ENCODE assay signal across 18 cellular contexts in the genomic region with DNA sequence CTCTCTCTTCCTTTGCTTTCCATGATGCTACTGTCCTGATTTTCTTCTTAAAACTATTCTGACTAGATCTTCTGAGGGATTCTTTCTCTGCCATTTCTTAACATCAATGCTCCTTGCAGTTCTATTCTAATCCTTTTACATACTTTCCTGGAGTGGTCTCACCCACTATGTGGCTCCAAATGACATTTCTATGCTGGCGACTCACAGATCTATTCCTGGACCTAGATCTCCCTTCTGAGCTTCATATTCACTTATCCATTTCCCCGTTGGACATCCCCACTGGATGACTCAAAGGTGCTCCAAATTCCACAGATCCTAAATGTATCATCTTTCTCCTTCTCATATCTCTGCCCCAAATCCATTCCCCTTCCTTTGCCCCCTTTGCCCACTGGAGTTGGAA. TPM values are rescaled to one million over a fixed set of nuclear protein-coding genes. Genes with fewer than 3 reads are reported as not detected.
DNase-seq lines count a peak whose midpoint lies in the region; ATAC-seq and TF ChIP-seq lines count a peak whose summit lies in the region.
"Had no signal": no experiment of that assay in that cellular context is flagged by ENCODE, and none has a peak within 500 bp of the region (broad histone marks: within the 10 kb centered on the region; RNA-seq: fewer than 3 reads in every experiment).

No MANE protein-coding gene starts in this region.

- no peak for DNase-seq in activated naive CD4-positive, alpha-beta T cell (lab: John Stamatoyannopoulos, UW)
- DNase-seq in T-helper 17 cell = no peak
- peak; percentile 64 to 72 for DNase-seq in foreskin fibroblast
- no peak for DNase-seq in stimulated activated effector memory CD8-positive, alpha-beta T cell treated with anti-CD3 and anti-CD28 coated beads, Interleukin-12 subunit alpha, Interleukin-12 subunit beta, amount 100 ng/mL, for 72 hours (ENCODE audit: low spot score in 2 of 2)
- no peak for DNase-seq in neuronal stem cell (ENCODE audit: low spot score)
- no peak for DNase-seq in cerebellar cortex (ENCODE audit: low spot score)
- DNase-seq: ACHN, activated T-cell treated with anti-CD3 and anti-CD28 coated beads for 4 hours, amygdala, dorsolateral prefrontal cortex, mammary epithelial cell, NCI-H1105 treated with DMSO at 0.1 percent for 48 hours, NCI-H446 treated with DMSO at 0.1 percent for 48 hours, substantia nigra had no signal

- H2AK5ac ChIP-seq in neuronal stem cell (ENCODE audit: low read depth, low read length) = no peak overlapping the region

- peaks cover 8 to 38% of the 10 kb centered on the region in 2 donors for H3K36me3 ChIP-seq in neuronal stem cell (replicated peaks in 1 of 2; ENCODE audit: control insufficient read depth in 2 of 2, insufficient read depth in 2 of 2, low read length in 2 of 2)

- H3K79me1 ChIP-seq in neuronal stem cell (ENCODE audit: low read depth, low read length) = no peaks in the 10 kb centered on the region

- no peak overlapping the region for H3K18ac ChIP-seq in neuronal stem cell (ENCODE audit: low read length)

- TF ChIP-seq CTCF in foreskin fibroblast (IDR thresholded peaks at IDR 0.05; ENCODE audit: low read depth, low read length) = no peak

- ATAC-seq in T-helper 17 cell (no peak), HG03196 (IDR thresholded peaks at IDR 0.05; ENCODE audit: unreplicated experiment) (no peak)
- no peak for ATAC-seq in stimulated activated effector memory CD8-positive, alpha-beta T cell treated with anti-CD3 and anti-CD28 coated beads, Interleukin-12 subunit alpha, Interleukin-12 subunit beta, amount 100 ng/mL, for 72 hours
- ATAC-seq: activated CD4-positive, CD25-positive, alpha-beta regulatory T cell treated with anti-CD3 and anti-CD28 coated beads, Interleukin-2, amount 50 U/mL, for 24 hours; GM23338 had no signal

- H3K9ac ChIP-seq in neuronal stem cell (ENCODE audit: low read depth, low read length, poor library complexity) = no peak overlapping the region

- H3K27me3 Mint-ChIP-seq in activated naive CD4-positive, alpha-beta T cell treated with anti-CD3 and anti-CD28 coated beads, Interleukin-2, amount 50 U/mL, for 24 hours = no peaks in the 10 kb centered on the region
- no peaks in the 10 kb centered on the region for H3K27me3 Mint-ChIP-seq in T-helper 17 cell

- WGBS in neuronal stem cell (ENCODE audit: extremely low coverage in 2 of 2, insufficient read length in 2 of 2, insufficient replicate concordance in 1 of 2), 2 donors = no CpG with 5 or more reads among the region's 2 CpGs

- H3K27me3 ChIP-seq in neuronal stem cell (ENCODE audit: control insufficient read depth in 3 of 3, insufficient read depth in 3 of 3, low read depth in 1 of 3, low read length in 3 of 3) = no peaks in the 10 kb centered on the region
- H3K27me3 ChIP-seq: dorsolateral prefrontal cortex had no signal

- H2AFZ ChIP-seq in neuronal stem cell (ENCODE audit: low read length) = no peak overlapping the region
- H2AFZ ChIP-seq: GM23338 had no signal

- no peak overlapping the region for H2BK15ac ChIP-seq in neuronal stem cell (ENCODE audit: low read length)

- no peak overlapping the region for H3K4me3 Mint-ChIP-seq in activated naive CD4-positive, alpha-beta T cell treated with anti-CD3 and anti-CD28 coated beads, Interleukin-2, amount 50 U/mL, for 24 hours
- no peak overlapping the region for H3K4me3 Mint-ChIP-seq in T-helper 17 cell
- H3K4me3 Mint-ChIP-seq in stimulated activated effector memory CD8-positive, alpha-beta T cell treated with anti-CD3 and anti-CD28 coated beads, Interleukin-12 subunit alpha, Interleukin-12 subunit beta, amount 100 ng/mL, for 72 hours = no peak overlapping the region
- H3K4me3 Mint-ChIP-seq: GM23338 had no signal

- H3K4ac ChIP-seq in neuronal stem cell (ENCODE audit: low read length) = no peak overlapping the region

- H3K9me3 ChIP-seq in T-helper 17 cell (ENCODE audit: control insufficient read depth, low read length, poor library complexity, severe bottlenecking) (no peaks in the 10 kb centered on the region), neuronal stem cell (replicated peaks in 1 of 2; ENCODE audit: control insufficient read depth in 2 of 2, insufficient read depth in 1 of 2, low read depth in 1 of 2, low read length in 2 of 2) (no peaks in the 10 kb centered on the region)

- H2BK120ac ChIP-seq in neuronal stem cell (ENCODE audit: low read depth, low read length) = no peak overlapping the region

- peak overlapping the region; percentile 10 for H3K27ac Mint-ChIP-seq in activated naive CD4-positive, alpha-beta T cell treated with anti-CD3 and anti-CD28 coated beads, Interleukin-2, amount 50 U/mL, for 24 hours
- H3K27ac Mint-ChIP-seq in T-helper 17 cell = peak overlapping the region; percentile 97
- H3K27ac Mint-ChIP-seq in stimulated activated effector memory CD8-positive, alpha-beta T cell treated with anti-CD3 and anti-CD28 coated beads, Interleukin-12 subunit alpha, Interleukin-12 subunit beta, amount 100 ng/mL, for 72 hours = peak overlapping the region; percentile 24
- H3K27ac Mint-ChIP-seq: GM23338 had no signal

- H3K36me3 Mint-ChIP-seq in activated naive CD4-positive, alpha-beta T cell treated with anti-CD3 and anti-CD28 coated beads, Interleukin-2, amount 50 U/mL, for 24 hours = peaks cover 20% of the 10 kb centered on the region
- peaks cover 8% of the 10 kb centered on the region for H3K36me3 Mint-ChIP-seq in T-helper 17 cell (ENCODE audit: low read depth)
- peaks cover 64% of the 10 kb centered on the region for H3K36me3 Mint-ChIP-seq in stimulated activated effector memory CD8-positive, alpha-beta T cell treated with anti-CD3 and anti-CD28 coated beads, Interleukin-12 subunit alpha, Interleukin-12 subunit beta, amount 100 ng/mL, for 72 hours

- peaks cover 67% of the 10 kb centered on the region for H3K4me1 Mint-ChIP-seq in activated naive CD4-positive, alpha-beta T cell treated with anti-CD3 and anti-CD28 coated beads, Interleukin-2, amount 50 U/mL, for 24 hours
- peaks cover 63% of the 10 kb centered on the region for H3K4me1 Mint-ChIP-seq in T-helper 17 cell
- H3K4me1 Mint-ChIP-seq in stimulated activated effector memory CD8-positive, alpha-beta T cell treated with anti-CD3 and anti-CD28 coated beads, Interleukin-12 subunit alpha, Interleukin-12 subunit beta, amount 100 ng/mL, for 72 hours = peaks cover 61% of the 10 kb centered on the region

- H3K4me3 ChIP-seq in foreskin fibroblast (ENCODE audit: low read depth in 1 of 2, low read length in 2 of 2) (no peak overlapping the region), neuronal stem cell (ENCODE audit: low read length in 2 of 2) (no peak overlapping the region)
- H3K4me3 ChIP-seq: dorsolateral prefrontal cortex, GM23338 had no signal

- H3K27ac ChIP-seq in neuronal stem cell (replicated peaks; ENCODE audit: low read length) = no peak overlapping the region
- H3K27ac ChIP-seq: dorsolateral prefrontal cortex had no signal

- H2BK12ac ChIP-seq in neuronal stem cell (ENCODE audit: low read length) = no peak overlapping the region

- H2BK5ac ChIP-seq in neuronal stem cell (ENCODE audit: low read length) = no peak overlapping the region

- no peaks in the 10 kb centered on the region for H3K4me1 ChIP-seq in neuronal stem cell (ENCODE audit: control insufficient read depth in 2 of 2, insufficient read depth in 1 of 2, low read depth in 1 of 2, low read length in 2 of 2)

- no peaks in the 10 kb centered on the region for H3K9me3 Mint-ChIP-seq in activated naive CD4-positive, alpha-beta T cell treated with anti-CD3 and anti-CD28 coated beads, Interleukin-2, amount 50 U/mL, for 24 hours
- H3K9me3 Mint-ChIP-seq in stimulated activated effector memory CD8-positive, alpha-beta T cell treated with anti-CD3 and anti-CD28 coated beads, Interleukin-12 subunit alpha, Interleukin-12 subunit beta, amount 100 ng/mL, for 72 hours = no peaks in the 10 kb centered on the region
- H3K9me3 Mint-ChIP-seq: GM23338 had no signal

- H4K91ac ChIP-seq in neuronal stem cell (ENCODE audit: low read depth, low read length, poor library complexity) = no peak overlapping the region

- no peak overlapping the region for H4K8ac ChIP-seq in neuronal stem cell (ENCODE audit: low read depth, low read length)

- no peak overlapping the region for H3K23ac ChIP-seq in neuronal stem cell (ENCODE audit: low read depth, low read length, poor library complexity)

- no peak overlapping the region for H3K14ac ChIP-seq in neuronal stem cell (ENCODE audit: low read length)

- no peak overlapping the region for H3K4me2 ChIP-seq in neuronal stem cell (ENCODE audit: insufficient read depth, low read length, poor library complexity, severe bottlenecking)
- H3K4me2 ChIP-seq: GM23338 had no signal

RNA-seq across cellular contexts. Expression of gene TEP1, which starts 4.1 kb away (rescaled TPM):
- total RNA-seq in T-helper 17 cell = 10 to 100 TPM; 36.9 to 43.9 TPM
- polyA plus RNA-seq in neuronal stem cell (2013, experiment 1 of 2) = 4.0 TPM
- 4.6 TPM for polyA plus RNA-seq in neuronal stem cell (2013, experiment 2 of 2)

RNA-seq across cellular contexts. Expression of gene KLHL33, which starts 26.7 kb away (rescaled TPM):
- under 1 TPM; 0.39 to 0.47 TPM for total RNA-seq in T-helper 17 cell
- polyA plus RNA-seq in neuronal stem cell (2013, experiment 1 of 2) = 0.06 TPM
- polyA plus RNA-seq in neuronal stem cell (2013, experiment 2 of 2) = 0.11 TPM
- total RNA-seq: mammary epithelial cell had no signal
- polyA plus RNA-seq: mammary epithelial cell had no signal

RNA-seq across cellular contexts. Expression of gene OSGEP, which starts 45.4 kb away (rescaled TPM):
- total RNA-seq in T-helper 17 cell = 10 to 100 TPM; 48.9 to 55.3 TPM
- polyA plus RNA-seq in neuronal stem cell (2013, experiment 1 of 2) = 18.2 TPM
- polyA plus RNA-seq in neuronal stem cell (2013, experiment 2 of 2) = 18.7 TPM

RNA-seq across cellular contexts. Expression of gene APEX1, which starts 45.8 kb away (rescaled TPM):
- total RNA-seq in T-helper 17 cell = 100 to 1,000 TPM in 1 of 2 donors, 10 to 100 TPM in 1; 89.6 to 113 TPM
- 373 TPM for polyA plus RNA-seq in neuronal stem cell (2013, experiment 1 of 2)
- 368 TPM for polyA plus RNA-seq in neuronal stem cell (2013, experiment 2 of 2)

RNA-seq across cellular contexts. Expression of gene PIP4P1, which starts 52.0 kb away (rescaled TPM):
- 10 to 100 TPM; 58.5 to 58.9 TPM for total RNA-seq in T-helper 17 cell
- polyA plus RNA-seq in neuronal stem cell (2013, experiment 1 of 2) = 37.1 TPM
- polyA plus RNA-seq in neuronal stem cell (2013, experiment 2 of 2) = 33.8 TPM

Comparison
In these comparisons a context has a peak if more than half of its experiments do, and no peak if none do; other contexts are left out.
1. H3K27ac Mint-ChIP-seq: peak in every context shown above with its lines; median percentile 97 in T-helper 17 cell; 24 in stimulated activated effector memory CD8-positive, alpha-beta T cell treated with anti-CD3 and anti-CD28 coated beads, Interleukin-12 subunit alpha, Interleukin-12 subunit beta, amount 100 ng/mL, for 72 hours; 10 in activated naive CD4-positive, alpha-beta T cell treated with anti-CD3 and anti-CD28 coated beads, Interleukin-2, amount 50 U/mL, for 24 hours.
2. DNase-seq: peak in foreskin fibroblast (2 of 2); none in activated naive CD4-positive, alpha-beta T cell (0 of 4), T-helper 17 cell (0 of 3), stimulated activated effector memory CD8-positive, alpha-beta T cell treated with anti-CD3 and anti-CD28 coated beads, Interleukin-12 subunit alpha, Interleukin-12 subunit beta, amount 100 ng/mL, for 72 hours (0 of 2), neuronal stem cell (single experiment) and cerebellar cortex (single experiment).